19 cellular contexts compared by ENCODE assay signal in the genomic region with DNA sequence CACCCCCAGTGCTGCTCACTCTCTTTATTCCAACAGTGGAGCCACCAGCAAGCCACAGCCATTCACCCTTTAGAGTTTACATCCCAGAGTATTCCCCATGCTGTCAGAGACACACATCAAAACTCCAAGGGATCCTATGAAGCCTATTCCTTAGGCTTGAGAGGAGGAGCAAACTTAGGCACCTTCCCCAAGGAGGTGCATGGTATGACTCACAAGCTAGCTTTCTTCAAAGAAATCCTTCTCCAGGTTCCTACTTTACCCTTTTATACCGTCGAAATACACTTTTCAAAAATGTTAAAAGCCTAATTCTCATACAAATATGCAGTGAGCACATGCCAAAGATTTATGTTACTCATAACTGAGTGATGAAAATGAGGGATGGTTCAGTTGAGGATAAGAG.
DNase-seq lines count a peak whose midpoint lies in the region; ATAC-seq, FAIRE-seq and TF ChIP-seq lines count a peak whose summit lies in the region.
"Had no signal": no experiment of that assay in that cellular context is flagged by ENCODE, and none has a peak within 500 bp of the region (broad histone marks: within the 10 kb centered on the region; RNA-seq: fewer than 3 reads in every experiment).

No MANE protein-coding gene starts in this region.

- POLR2A ChIA-PET in MCF 10A (lab: Yijun Ruan, JAX) = no interaction called here

- H3K9me3 Mint-ChIP-seq in MCF 10A (ENCODE audit: unreplicated experiment) = no peaks in the 10 kb centered on the region
- H3K9me3 Mint-ChIP-seq: CD8-positive, alpha-beta T cell; IgD-negative memory B cell had no signal

- BruUV-seq in MCF 10A (replicated peaks; lab: Mats Ljungman, UMichigan) = no TSS peak

- CTCF ChIA-PET in MCF 10A (lab: Yijun Ruan, JAX) = interaction anchor here (1.6 kb wide), 1 partner anchor 56 kb away, joined by 3 read pairs; no protein-coding TSS in a partner anchor

- no peak for TF ChIP-seq CTCF in MCF 10A (IDR thresholded peaks at IDR 0.05; ENCODE audit: unreplicated experiment)
- no peak for TF ChIP-seq CTCF in breast epithelium (IDR thresholded peaks at IDR 0.05)
- no peak for TF ChIP-seq CTCF in bronchial epithelial cell (IDR thresholded peaks at IDR 0.05; ENCODE audit: insufficient read depth, low read length, severe bottlenecking)
- TF ChIP-seq CTCF in gastrocnemius medialis (IDR thresholded peaks at IDR 0.05 in 4 of 5, conservative IDR thresholded peaks at IDR 0.05 in 1 of 5) = no peak

- ATAC-seq in gastrocnemius medialis = no peak
- ATAC-seq: CD8-positive, alpha-beta T cell; GM12878 had no signal

- no peaks in the 10 kb centered on the region for H3K27me3 ChIP-seq in breast epithelium
- no peaks in the 10 kb centered on the region for H3K27me3 ChIP-seq in bronchial epithelial cell (ENCODE audit: control insufficient read depth, insufficient read depth, low read length)
- H3K27me3 ChIP-seq in gastrocnemius medialis = no peaks in the 10 kb centered on the region
- H3K27me3 ChIP-seq: BLaER1 treated with 17β-estradiol and CSF1 and Interleukin-3, amounts not matched to agents 10 nM and 100 nM had no signal

- H3K36me3 Mint-ChIP-seq in MCF 10A (ENCODE audit: insufficient read depth, unreplicated experiment) = no peaks in the 10 kb centered on the region
- H3K36me3 Mint-ChIP-seq: CD8-positive, alpha-beta T cell; IgD-negative memory B cell had no signal

- H3K36me3 ChIP-seq in breast epithelium = no peaks in the 10 kb centered on the region
- H3K36me3 ChIP-seq in bronchial epithelial cell (ENCODE audit: control insufficient read depth, insufficient read depth, low read length) = no peaks in the 10 kb centered on the region
- no peaks in the 10 kb centered on the region for H3K36me3 ChIP-seq in gastrocnemius medialis
- H3K36me3 ChIP-seq: BLaER1 treated with 17β-estradiol and CSF1 and Interleukin-3, amounts not matched to agents 10 nM and 100 nM had no signal

- no peak for TF ChIP-seq POLR2A in breast epithelium (IDR thresholded peaks at IDR 0.05)
- TF ChIP-seq POLR2A in gastrocnemius medialis (IDR thresholded peaks at IDR 0.05) = no peak

- H3K9me3 ChIP-seq in breast epithelium (no peaks in the 10 kb centered on the region), gastrocnemius medialis (no peaks in the 10 kb centered on the region)
- H3K9me3 ChIP-seq: BLaER1 treated with 17β-estradiol and CSF1 and Interleukin-3, amounts not matched to agents 10 nM and 100 nM had no signal

- H3K4me1 Mint-ChIP-seq in MCF 10A (ENCODE audit: insufficient read depth, unreplicated experiment) = no peaks in the 10 kb centered on the region

- no peaks in the 10 kb centered on the region for H3K4me1 ChIP-seq in breast epithelium
- H3K4me1 ChIP-seq in gastrocnemius medialis = no peaks in the 10 kb centered on the region

- no peak overlapping the region for H3K4me3 Mint-ChIP-seq in MCF 10A (ENCODE audit: unreplicated experiment)
- H3K4me3 Mint-ChIP-seq: B cell; CD8-positive, alpha-beta T cell; IgD-negative memory B cell had no signal

- H3K27ac Mint-ChIP-seq in MCF 10A (ENCODE audit: low read depth, unreplicated experiment) = no peak overlapping the region
- H3K27ac Mint-ChIP-seq: B cell; CD8-positive, alpha-beta T cell had no signal

- H3K27me3 Mint-ChIP-seq in MCF 10A (ENCODE audit: insufficient read depth, unreplicated experiment) = no peaks in the 10 kb centered on the region
- H3K27me3 Mint-ChIP-seq: IgD-negative memory B cell had no signal

- DNase-seq in MCF 10A (ENCODE audit: unreplicated experiment) = peak; percentile 2
- DNase-seq in breast epithelium (ENCODE audit: low spot score in 2 of 2) = no peak
- DNase-seq in bronchial epithelial cell (ENCODE audit: low read depth) = peak; percentile 2
- DNase-seq in iris pigment epithelial cell (ENCODE audit: low read depth) = peak; percentile 1
- no peak for DNase-seq in gastrocnemius medialis
- DNase-seq in SW480 (ENCODE audit: low spot score) = no peak
- no peak for DNase-seq in HuH-7 (ENCODE audit: low spot score)
- DNase-seq: 8988T; CD8-positive, alpha-beta T cell; DMS 273 treated with DMSO at 0.1 percent for 48 hours; DMS53; DND-41; EL; HCEC 1CT had no signal

- FAIRE-seq in bronchial epithelial cell (lab: Jason Lieb, UNC) = no peak
- FAIRE-seq: GM12878 had no signal

- in situ Hi-C loops in gastrocnemius medialis (cut with MboI; ENCODE audit: low sequenced_read_pairs in 4 of 4) = no loop called here

- H3K4me3 ChIP-seq in breast epithelium (no peak overlapping the region), bronchial epithelial cell (ENCODE audit: low read depth, low read length) (no peak overlapping the region), gastrocnemius medialis (no peak overlapping the region)
- H3K4me3 ChIP-seq: BLaER1 treated with 17β-estradiol and CSF1 and Interleukin-3, amounts not matched to agents 10 nM and 100 nM; GM12878 had no signal

- intact Hi-C loops in MCF 10A (cut with micrococcal nuclease) = no loop called here
- intact Hi-C loops in breast epithelium (cut with DNase I; ENCODE audit: low total_unique reads) = no loop called here
- intact Hi-C loops in gastrocnemius medialis (cut with DNase I; ENCODE audit: low total_unique reads) = no loop called here

- H3K27ac ChIP-seq in breast epithelium = no peak overlapping the region
- no peak overlapping the region for H3K27ac ChIP-seq in gastrocnemius medialis
- H3K27ac ChIP-seq: BLaER1 treated with 17β-estradiol and CSF1 and Interleukin-3, amounts not matched to agents 10 nM and 100 nM; HL-60 had no signal

Comparison
In these comparisons a context has a peak if more than half of its experiments do, and no peak if none do; other contexts are left out.
1. DNase-seq: peak in MCF 10A (single experiment), bronchial epithelial cell (single experiment) and iris pigment epithelial cell (single experiment); none in breast epithelium (0 of 2), gastrocnemius medialis (0 of 2), SW480 (single experiment) and HuH-7 (single experiment).